In genomic region chr10:7196284-7196683, GRCh38 we compare ENCODE assay signal across 1 cellular context.
TF ChIP-seq lines count a peak whose summit lies in the region.

No MANE protein-coding gene starts in this region.

TF ChIP-seq in WTC11, 78 proteins besides CTCF, POLR2A, EP300 and RAD21 (continued from another document):
- TF ChIP-seq, protein P1, sequence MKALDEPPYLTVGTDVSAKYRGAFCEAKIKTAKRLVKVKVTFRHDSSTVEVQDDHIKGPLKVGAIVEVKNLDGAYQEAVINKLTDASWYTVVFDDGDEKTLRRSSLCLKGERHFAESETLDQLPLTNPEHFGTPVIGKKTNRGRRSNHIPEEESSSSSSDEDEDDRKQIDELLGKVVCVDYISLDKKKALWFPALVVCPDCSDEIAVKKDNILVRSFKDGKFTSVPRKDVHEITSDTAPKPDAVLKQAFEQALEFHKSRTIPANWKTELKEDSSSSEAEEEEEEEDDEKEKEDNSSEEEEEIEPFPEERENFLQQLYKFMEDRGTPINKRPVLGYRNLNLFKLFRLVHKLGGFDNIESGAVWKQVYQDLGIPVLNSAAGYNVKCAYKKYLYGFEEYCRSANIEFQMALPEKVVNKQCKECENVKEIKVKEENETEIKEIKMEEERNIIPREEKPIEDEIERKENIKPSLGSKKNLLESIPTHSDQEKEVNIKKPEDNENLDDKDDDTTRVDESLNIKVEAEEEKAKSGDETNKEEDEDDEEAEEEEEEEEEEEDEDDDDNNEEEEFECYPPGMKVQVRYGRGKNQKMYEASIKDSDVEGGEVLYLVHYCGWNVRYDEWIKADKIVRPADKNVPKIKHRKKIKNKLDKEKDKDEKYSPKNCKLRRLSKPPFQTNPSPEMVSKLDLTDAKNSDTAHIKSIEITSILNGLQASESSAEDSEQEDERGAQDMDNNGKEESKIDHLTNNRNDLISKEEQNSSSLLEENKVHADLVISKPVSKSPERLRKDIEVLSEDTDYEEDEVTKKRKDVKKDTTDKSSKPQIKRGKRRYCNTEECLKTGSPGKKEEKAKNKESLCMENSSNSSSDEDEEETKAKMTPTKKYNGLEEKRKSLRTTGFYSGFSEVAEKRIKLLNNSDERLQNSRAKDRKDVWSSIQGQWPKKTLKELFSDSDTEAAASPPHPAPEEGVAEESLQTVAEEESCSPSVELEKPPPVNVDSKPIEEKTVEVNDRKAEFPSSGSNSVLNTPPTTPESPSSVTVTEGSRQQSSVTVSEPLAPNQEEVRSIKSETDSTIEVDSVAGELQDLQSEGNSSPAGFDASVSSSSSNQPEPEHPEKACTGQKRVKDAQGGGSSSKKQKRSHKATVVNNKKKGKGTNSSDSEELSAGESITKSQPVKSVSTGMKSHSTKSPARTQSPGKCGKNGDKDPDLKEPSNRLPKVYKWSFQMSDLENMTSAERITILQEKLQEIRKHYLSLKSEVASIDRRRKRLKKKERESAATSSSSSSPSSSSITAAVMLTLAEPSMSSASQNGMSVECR (CRISPR knock-in tag; IDR thresholded peaks at IDR 0.05; ENCODE audit: borderline replicate concordance), result no peak
- TF ChIP-seq TEAD1 (CRISPR knock-in tag; IDR thresholded peaks at IDR 0.05) (no peak), TP53 (CRISPR knock-in tag; IDR thresholded peaks at IDR 0.05) (no peak), CREB1 (CRISPR knock-in tag; IDR thresholded peaks at IDR 0.05) (no peak), JAZF1 (CRISPR knock-in tag; IDR thresholded peaks at IDR 0.05) (no peak), FOXK1 (CRISPR knock-in tag; IDR thresholded peaks at IDR 0.05) (no peak), TEAD4 (CRISPR knock-in tag; IDR thresholded peaks at IDR 0.05) (no peak)
- TF ChIP-seq, protein P2, sequence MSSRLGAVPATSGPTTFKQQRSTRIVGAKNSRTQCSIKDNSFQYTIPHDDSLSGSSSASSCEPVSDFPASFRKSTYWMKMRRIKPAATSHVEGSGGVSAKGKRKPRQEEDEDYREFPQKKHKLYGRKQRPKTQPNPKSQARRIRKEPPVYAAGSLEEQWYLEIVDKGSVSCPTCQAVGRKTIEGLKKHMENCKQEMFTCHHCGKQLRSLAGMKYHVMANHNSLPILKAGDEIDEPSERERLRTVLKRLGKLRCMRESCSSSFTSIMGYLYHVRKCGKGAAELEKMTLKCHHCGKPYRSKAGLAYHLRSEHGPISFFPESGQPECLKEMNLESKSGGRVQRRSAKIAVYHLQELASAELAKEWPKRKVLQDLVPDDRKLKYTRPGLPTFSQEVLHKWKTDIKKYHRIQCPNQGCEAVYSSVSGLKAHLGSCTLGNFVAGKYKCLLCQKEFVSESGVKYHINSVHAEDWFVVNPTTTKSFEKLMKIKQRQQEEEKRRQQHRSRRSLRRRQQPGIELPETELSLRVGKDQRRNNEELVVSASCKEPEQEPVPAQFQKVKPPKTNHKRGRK (CRISPR knock-in tag; IDR thresholded peaks at IDR 0.05; ENCODE audit: borderline replicate concordance), result no peak
- TF ChIP-seq, protein P3, sequence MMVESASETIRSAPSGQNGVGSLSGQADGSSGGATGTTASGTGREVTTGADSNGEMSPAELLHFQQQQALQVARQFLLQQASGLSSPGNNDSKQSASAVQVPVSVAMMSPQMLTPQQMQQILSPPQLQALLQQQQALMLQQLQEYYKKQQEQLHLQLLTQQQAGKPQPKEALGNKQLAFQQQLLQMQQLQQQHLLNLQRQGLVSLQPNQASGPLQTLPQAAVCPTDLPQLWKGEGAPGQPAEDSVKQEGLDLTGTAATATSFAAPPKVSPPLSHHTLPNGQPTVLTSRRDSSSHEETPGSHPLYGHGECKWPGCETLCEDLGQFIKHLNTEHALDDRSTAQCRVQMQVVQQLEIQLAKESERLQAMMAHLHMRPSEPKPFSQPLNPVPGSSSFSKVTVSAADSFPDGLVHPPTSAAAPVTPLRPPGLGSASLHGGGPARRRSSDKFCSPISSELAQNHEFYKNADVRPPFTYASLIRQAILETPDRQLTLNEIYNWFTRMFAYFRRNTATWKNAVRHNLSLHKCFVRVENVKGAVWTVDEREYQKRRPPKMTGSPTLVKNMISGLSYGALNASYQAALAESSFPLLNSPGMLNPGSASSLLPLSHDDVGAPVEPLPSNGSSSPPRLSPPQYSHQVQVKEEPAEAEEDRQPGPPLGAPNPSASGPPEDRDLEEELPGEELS (CRISPR knock-in tag; IDR thresholded peaks at IDR 0.05), result no peak
